ENCODE assay signal across 33 cellular contexts in genomic region chr1:68625636-68626035, GRCh38.
A peak's percentile ranks its signal among the peaks of the same experiment; 100 is the strongest.
DNase-seq lines count a peak whose midpoint lies in the region; ATAC-seq lines count a peak whose summit lies in the region.
"Had no signal": no experiment of that assay in that cellular context is flagged by ENCODE, and none has a peak within 500 bp of the region (broad histone marks: within the 10 kb centered on the region; RNA-seq: fewer than 3 reads in every experiment).

No MANE protein-coding gene starts in this region.

- peak overlapping the region; percentile 73 for H3K27ac ChIP-seq in caudate nucleus (ENCODE audit: low read depth, low read length)
- H3K27ac ChIP-seq: 22Rv1; A549; BLaER1; BLaER1 treated with 17β-estradiol and CSF1 and Interleukin-3, amounts not matched to agents 10 nM and 100 nM; C4-2B had no signal

- no peak for ATAC-seq in stimulated activated naive CD8-positive, alpha-beta T cell treated with anti-CD3 and anti-CD28 coated beads, Interleukin-15, Interleukin-2, amounts not matched to agents 100 U/mL and 50 U/mL, for 24 hours
- ATAC-seq: A549; CD8-positive, alpha-beta T cell had no signal

- intact Hi-C loops in head of caudate nucleus (cut with DNase I): no loop called here

- peak; percentile 12 for DNase-seq in Ammon's horn (ENCODE audit: low spot score)
- peak in 15 of 61 donors; percentile 1 to 68 (median 8) for DNase-seq in caudate nucleus (lab: John Stamatoyannopoulos, UW)
- peak in 26 of 42 donors; percentile 7 to 75 (median 30) for DNase-seq in head of caudate nucleus
- peak; percentile 67 for DNase-seq in putamen (ENCODE audit: low spot score)
- DNase-seq in HuH-7 (ENCODE audit: low spot score): no peak
- DNase-seq in RKO (ENCODE audit: low spot score): no peak
- DNase-seq in stimulated activated naive CD8-positive, alpha-beta T cell treated with anti-CD3 and anti-CD28 coated beads, Interleukin-15, Interleukin-2, amounts not matched to agents 100 U/mL and 50 U/mL, for 24 hours: no peak
- no peak for DNase-seq in DMS53 treated with DMSO at 0.1 percent for 48 hours (lab: John Stamatoyannopoulos, UW; ENCODE audit: unreplicated experiment)
- DNase-seq: 8988T; ACHN; AML-193; BE2C; C1 segment of cervical spinal cord; Caco-2; Calu3; CD4-positive, alpha-beta memory T cell; CD4-positive, alpha-beta T cell; CD4-positive, CD25-positive, alpha-beta regulatory T cell; CD8-positive, alpha-beta memory T cell; CD8-positive, alpha-beta T cell; COR-L47; DMS 273 treated with DMSO at 0.1 percent for 48 hours; DMS153; DMS53; DMS79; DMS79 treated with DMSO at 0.1 percent for 48 hours; DND-41; EL had no signal

Comparison
In these comparisons a context has a peak if more than half of its experiments do, and no peak if none do; other contexts are left out.
1. DNase-seq: peak in Ammon's horn (single experiment), head of caudate nucleus (26 of 42) and putamen (single experiment); none in HuH-7 (single experiment), RKO (single experiment), stimulated activated naive CD8-positive, alpha-beta T cell treated with anti-CD3 and anti-CD28 coated beads, Interleukin-15, Interleukin-2, amounts not matched to agents 100 U/mL and 50 U/mL, for 24 hours (single experiment) and DMS53 treated with DMSO at 0.1 percent for 48 hours (single experiment).